Comparison of ENCODE assay signal across 15 cellular contexts in the genomic region with DNA sequence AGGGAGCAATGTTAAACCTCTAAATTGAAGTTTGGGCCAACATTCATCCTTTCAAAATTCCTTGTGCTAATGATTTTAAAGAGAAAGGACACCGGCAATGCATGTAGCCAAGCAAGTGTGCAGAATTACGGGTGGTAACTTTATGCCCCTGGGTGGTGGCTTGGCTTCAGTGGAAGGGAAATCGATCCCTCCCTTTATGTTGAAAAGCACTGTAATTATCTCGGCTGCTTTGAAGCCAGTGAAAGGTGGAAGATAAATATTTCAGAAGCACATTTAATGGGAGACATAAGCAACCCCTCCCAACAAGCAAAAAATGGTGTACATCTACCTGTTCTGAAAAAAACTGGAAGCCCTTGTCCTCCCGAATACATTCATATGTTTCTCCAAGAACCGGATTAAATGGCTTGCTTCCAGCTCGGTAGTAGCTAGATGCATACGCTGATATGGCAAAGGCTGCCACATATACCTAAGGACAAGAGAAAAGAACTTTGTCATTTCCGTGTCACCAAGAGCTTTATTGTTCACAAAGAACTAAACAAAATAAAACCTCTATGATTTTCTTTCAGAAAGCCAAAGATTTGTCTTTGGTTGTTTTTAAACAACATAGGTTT.
DNase-seq lines count a peak whose midpoint lies in the region; ATAC-seq and TF ChIP-seq lines count a peak whose summit lies in the region.
"Had no signal": no experiment of that assay in that cellular context is flagged by ENCODE, and none has a peak within 500 bp of the region (broad histone marks: within the 10 kb centered on the region; RNA-seq: fewer than 3 reads in every experiment).

No MANE protein-coding gene starts in this region.

- DNase-seq in HFFc6 (no peak), NCI-H2081 treated with DMSO at 0.1 percent for 48 hours (lab: John Stamatoyannopoulos, UW) (peak; percentile 86), smooth muscle cell (lab: John Stamatoyannopoulos, UW; ENCODE audit: unreplicated experiment) (no peak), T-helper 2 cell (no peak), NCI-H82 treated with DMSO at 0.1 percent for 48 hours (lab: John Stamatoyannopoulos, UW; ENCODE audit: unreplicated experiment) (no peak)
- DNase-seq: activated CD4-positive, alpha-beta T cell treated with anti-CD3 and anti-CD28 coated beads for 48 hours; activated T-cell treated with anti-CD3 and anti-CD28 coated beads, Interleukin-2, amount 50 U/mL, for 48 hours; CD8-positive, alpha-beta T cell; right cardiac atrium; stimulated activated CD4-positive, alpha-beta T cell treated with anti-CD3 and anti-CD28 coated beads, Interleukin-4, amount 100 ng/mL, for 24 hours had no signal

- H3K36me3 ChIP-seq in smooth muscle cell (ENCODE audit: low read depth) = no peaks in the 10 kb centered on the region

- no peaks in the 10 kb centered on the region for H3K9me3 ChIP-seq in smooth muscle cell (replicated peaks; ENCODE audit: low read depth)
- H3K9me3 ChIP-seq: HAP-1 had no signal

- H3K27me3 ChIP-seq in smooth muscle cell (ENCODE audit: low read depth) = no peaks in the 10 kb centered on the region

- H3F3A ChIP-seq in smooth muscle cell (ENCODE audit: low read depth) = peaks cover 29% of the 10 kb centered on the region

- no peak overlapping the region for H3K4me3 ChIP-seq in smooth muscle cell
- H3K4me3 ChIP-seq: HAP-1 had no signal

- H2AFZ ChIP-seq in smooth muscle cell (ENCODE audit: low read depth) = no peak overlapping the region

- peaks cover 52% of the 10 kb centered on the region for H3K36me3 Mint-ChIP-seq in HFFc6 (ENCODE audit: low read depth)
- H3K36me3 Mint-ChIP-seq in activated T-helper 17 cell treated with anti-CD3 and anti-CD28 coated beads, Interleukin-2, amount 50 U/mL, for 72 hours (ENCODE audit: low read depth) = peaks cover 98% of the 10 kb centered on the region

- H3K27me3 Mint-ChIP-seq in HFFc6 (ENCODE audit: insufficient read depth) = peaks cover 2% of the 10 kb centered on the region
- no peaks in the 10 kb centered on the region for H3K27me3 Mint-ChIP-seq in activated T-helper 17 cell treated with anti-CD3 and anti-CD28 coated beads, Interleukin-2, amount 50 U/mL, for 72 hours

- H3K4me2 ChIP-seq in smooth muscle cell = no peak overlapping the region

- H3K27ac ChIP-seq in smooth muscle cell (ENCODE audit: low read depth) = peak overlapping the region; percentile 84

- ATAC-seq in activated T-helper 17 cell treated with anti-CD3 and anti-CD28 coated beads, Interleukin-2, amount 50 U/mL, for 72 hours (replicated peaks) = no peak
- ATAC-seq in GM21576 (IDR thresholded peaks at IDR 0.05; ENCODE audit: unreplicated experiment) = no peak
- ATAC-seq: CD8-positive, alpha-beta T cell; Panc1 had no signal

- H3K4me3 Mint-ChIP-seq in HFFc6 = peak overlapping the region; percentile 50; the same call in 1 of the 2 replicates
- H3K4me3 Mint-ChIP-seq in activated T-helper 17 cell treated with anti-CD3 and anti-CD28 coated beads, Interleukin-2, amount 50 U/mL, for 72 hours = peak overlapping the region; percentile 6
- H3K4me3 Mint-ChIP-seq: CD8-positive, alpha-beta T cell; neural crest cell had no signal

- no peaks in the 10 kb centered on the region for H3K9me3 Mint-ChIP-seq in HFFc6
- H3K9me3 Mint-ChIP-seq in activated T-helper 17 cell treated with anti-CD3 and anti-CD28 coated beads, Interleukin-2, amount 50 U/mL, for 72 hours = no peaks in the 10 kb centered on the region
- H3K9me3 Mint-ChIP-seq: CD8-positive, alpha-beta T cell had no signal

- no peak for TF ChIP-seq CTCF in HFFc6 (IDR thresholded peaks at IDR 0.05)
- TF ChIP-seq CTCF in smooth muscle cell (IDR thresholded peaks at IDR 0.05; ENCODE audit: borderline replicate concordance, insufficient read depth, poor library complexity, severe bottlenecking) = no peak

- peaks cover 85% of the 10 kb centered on the region for H3K4me1 Mint-ChIP-seq in HFFc6 (ENCODE audit: low read depth)
- H3K4me1 Mint-ChIP-seq in activated T-helper 17 cell treated with anti-CD3 and anti-CD28 coated beads, Interleukin-2, amount 50 U/mL, for 72 hours = peaks cover 49% of the 10 kb centered on the region

- H3K4me1 ChIP-seq in smooth muscle cell (ENCODE audit: low read depth) = peaks cover 12% of the 10 kb centered on the region

- H3K9ac ChIP-seq in smooth muscle cell (ENCODE audit: low read depth) = no peak overlapping the region

- 72% methylated on average over 9 of the region's 9 CpGs for WGBS in smooth muscle cell (ENCODE audit: low lambda C conversion rate)

- no peaks in the 10 kb centered on the region for H4K20me1 ChIP-seq in smooth muscle cell (ENCODE audit: low read depth)

- no peaks in the 10 kb centered on the region for H3K79me2 ChIP-seq in smooth muscle cell (ENCODE audit: low read depth)

- peak overlapping the region; percentile 91 for H3K27ac Mint-ChIP-seq in HFFc6
- peak overlapping the region; percentile 1 for H3K27ac Mint-ChIP-seq in activated T-helper 17 cell treated with anti-CD3 and anti-CD28 coated beads, Interleukin-2, amount 50 U/mL, for 72 hours
- H3K27ac Mint-ChIP-seq: CD8-positive, alpha-beta T cell had no signal
